In genomic region chr11:45043755-45044475, GRCh38 we compare ENCODE assay signal across 22 cellular contexts.
DNase-seq lines count a peak whose midpoint lies in the region; ATAC-seq and TF ChIP-seq lines count a peak whose summit lies in the region.
"Had no signal": no experiment of that assay in that cellular context is flagged by ENCODE, and none has a peak within 500 bp of the region (broad histone marks: within the 10 kb centered on the region; RNA-seq: fewer than 3 reads in every experiment).

No MANE protein-coding gene starts in this region.

- TF ChIP-seq CTCF in Calu3 (IDR thresholded peaks at IDR 0.05; ENCODE audit: unreplicated experiment): no peak

- peak overlapping the region; percentile 72 for H3K18ac ChIP-seq in neuronal stem cell (ENCODE audit: low read length)

- H3K9me3 ChIP-seq in BLaER1 treated with 17β-estradiol and CSF1 and Interleukin-3, amounts not matched to agents 10 nM and 100 nM (replicated peaks in 1 of 11): peaks cover 9 to 15% (median 11%) of the 10 kb centered on the region in 11 experiments
- H3K9me3 ChIP-seq in neuronal stem cell (replicated peaks in 1 of 2; ENCODE audit: control insufficient read depth in 2 of 2, insufficient read depth in 1 of 2, low read depth in 1 of 2, low read length in 2 of 2): peaks cover 0 to 4% of the 10 kb centered on the region in 2 donors

- H4K8ac ChIP-seq in neuronal stem cell (ENCODE audit: low read depth, low read length): no peak overlapping the region

- H3K27ac Mint-ChIP-seq in Calu3 (ENCODE audit: unreplicated experiment): no peak overlapping the region

- no peaks in the 10 kb centered on the region for H3K27me3 ChIP-seq in BLaER1 treated with 17β-estradiol and CSF1 and Interleukin-3, amounts not matched to agents 10 nM and 100 nM
- peaks cover 0 to 9% (median 0%) of the 10 kb centered on the region in 3 experiments for H3K27me3 ChIP-seq in neuronal stem cell (ENCODE audit: control insufficient read depth in 3 of 3, insufficient read depth in 3 of 3, low read depth in 1 of 3, low read length in 3 of 3)
- H3K27me3 ChIP-seq: MG63 had no signal

- H2BK15ac ChIP-seq in neuronal stem cell (ENCODE audit: low read length): no peak overlapping the region

- H4K20me1 ChIP-seq in BLaER1 treated with 17β-estradiol and CSF1 and Interleukin-3, amounts not matched to agents 10 nM and 100 nM: no peaks in the 10 kb centered on the region

- H3K27ac ChIP-seq in BLaER1 treated with 17β-estradiol and CSF1 and Interleukin-3, amounts not matched to agents 10 nM and 100 nM: peak overlapping the region in 6 of 11 experiments; percentile 17 to 91 (median 81); a peak in 6 of 22 replicates
- no peak overlapping the region for H3K27ac ChIP-seq in neuronal stem cell (replicated peaks; ENCODE audit: low read length)

- H3K4me1 Mint-ChIP-seq in Calu3 (ENCODE audit: low read depth, unreplicated experiment): peaks cover 11% of the 10 kb centered on the region

- H3K27me3 Mint-ChIP-seq in Calu3 (ENCODE audit: unreplicated experiment): peaks cover 57% of the 10 kb centered on the region
- H3K27me3 Mint-ChIP-seq: CD8-positive, alpha-beta memory T cell had no signal

- WGBS in neuronal stem cell (ENCODE audit: extremely low coverage in 2 of 2, insufficient read length in 2 of 2, insufficient replicate concordance in 1 of 2), 2 donors: no CpG with 5 or more reads among the region's 12 CpGs

- no peak overlapping the region for H3K4me3 ChIP-seq in BLaER1 treated with 17β-estradiol and CSF1 and Interleukin-3, amounts not matched to agents 10 nM and 100 nM
- no peak overlapping the region for H3K4me3 ChIP-seq in neuronal stem cell (ENCODE audit: low read length in 2 of 2)
- H3K4me3 ChIP-seq: MG63 had no signal

- H2BK120ac ChIP-seq in neuronal stem cell (ENCODE audit: low read depth, low read length): peak overlapping the region; percentile 1

- no peaks in the 10 kb centered on the region for H3K9me3 Mint-ChIP-seq in Calu3 (ENCODE audit: low read depth, unreplicated experiment)

- CTCF ChIA-PET in Calu3 (lab: Charles Lee): no interaction called here

- peak overlapping the region in 7 of 11 experiments; percentile 53 to 98 (median 93); a peak in 8 of 22 replicates for H3K4me2 ChIP-seq in BLaER1 treated with 17β-estradiol and CSF1 and Interleukin-3, amounts not matched to agents 10 nM and 100 nM
- no peak overlapping the region for H3K4me2 ChIP-seq in neuronal stem cell (ENCODE audit: insufficient read depth, low read length, poor library complexity, severe bottlenecking)

- DNase-seq in NCI-H1694 (lab: John Stamatoyannopoulos, UW): peak; percentile 23
- DNase-seq in SK-N-DZ (ENCODE audit: low spot score): peak; percentile 63
- no peak for DNase-seq in neuronal stem cell (ENCODE audit: low spot score)
- no peak for DNase-seq in left colon
- DNase-seq in A172 (ENCODE audit: low spot score): no peak
- no peak for DNase-seq in Calu3
- DNase-seq: ACHN; CD8-positive, alpha-beta memory T cell; GDM1; Kasumi-1; MG63; NCI-H1092; NCI-H1436 treated with DMSO at 0.1 percent for 48 hours; NCI-H2081; NCI-H2227 treated with DMSO at 0.1 percent for 48 hours; NCI-H524; NCI-H774; NK-92 treated with Interleukin-12 subunit alpha and Interleukin-12 subunit beta, amount 100 ng/mL, for 24 hours; SIG-M5 had no signal

- H4K91ac ChIP-seq in neuronal stem cell (ENCODE audit: low read depth, low read length, poor library complexity): no peak overlapping the region

- no peak overlapping the region for H3K4ac ChIP-seq in neuronal stem cell (ENCODE audit: low read length)

- no peak overlapping the region for H2BK12ac ChIP-seq in neuronal stem cell (ENCODE audit: low read length)

- no peaks in the 10 kb centered on the region for H3K79me1 ChIP-seq in neuronal stem cell (ENCODE audit: low read depth, low read length)

- BruUV-seq in Calu3 (replicated peaks; lab: Mats Ljungman, UMichigan): no TSS peak

- H2AK5ac ChIP-seq in neuronal stem cell (ENCODE audit: low read depth, low read length): peak overlapping the region; percentile 46

- H2BK5ac ChIP-seq in neuronal stem cell (ENCODE audit: low read length): no peak overlapping the region

- 0 out of 22 replicates have a peak, but pooled peaks cover 0 to under 1% (median 0%) of the 10 kb centered on the region in 11 experiments for H3K36me3 ChIP-seq in BLaER1 treated with 17β-estradiol and CSF1 and Interleukin-3, amounts not matched to agents 10 nM and 100 nM
- no peaks in the 10 kb centered on the region for H3K36me3 ChIP-seq in neuronal stem cell (replicated peaks in 1 of 2; ENCODE audit: control insufficient read depth in 2 of 2, insufficient read depth in 2 of 2, low read length in 2 of 2)
- H3K36me3 ChIP-seq: MG63 had no signal

- peaks cover 44 to 79% (median 75%) of the 10 kb centered on the region in 10 experiments for H3K4me1 ChIP-seq in BLaER1 treated with 17β-estradiol and CSF1 and Interleukin-3, amounts not matched to agents 10 nM and 100 nM
- H3K4me1 ChIP-seq in neuronal stem cell (ENCODE audit: control insufficient read depth in 2 of 2, insufficient read depth in 1 of 2, low read depth in 1 of 2, low read length in 2 of 2): peaks cover 0 to 13% of the 10 kb centered on the region in 2 donors

- H3K23ac ChIP-seq in neuronal stem cell (ENCODE audit: low read depth, low read length, poor library complexity): no peak overlapping the region

- H2AFZ ChIP-seq in neuronal stem cell (ENCODE audit: low read length): no peak overlapping the region

- H3K36me3 Mint-ChIP-seq in Calu3 (ENCODE audit: insufficient read depth, unreplicated experiment): no peaks in the 10 kb centered on the region
- H3K36me3 Mint-ChIP-seq: CD8-positive, alpha-beta memory T cell had no signal

- H3K4me3 Mint-ChIP-seq in Calu3 (ENCODE audit: low read depth, unreplicated experiment): no peak overlapping the region
- H3K4me3 Mint-ChIP-seq: CD8-positive, alpha-beta memory T cell had no signal

- intact Hi-C loops in left colon (cut with DNase I, micrococcal nuclease): no loop called here
- intact Hi-C loops in Calu3 (cut with micrococcal nuclease; ENCODE audit: unreplicated experiment): loop anchor here (10.0 kb wide), 1 partner anchor 89 kb away; the partner anchor contains the start of gene TP53I11

- H3K14ac ChIP-seq in neuronal stem cell (ENCODE audit: low read length): no peak overlapping the region

- no peak overlapping the region for H3K9ac ChIP-seq in BLaER1 treated with 17β-estradiol and CSF1 and Interleukin-3, amounts not matched to agents 10 nM and 100 nM
- no peak overlapping the region for H3K9ac ChIP-seq in neuronal stem cell (ENCODE audit: low read depth, low read length, poor library complexity)

- no peak for ATAC-seq in left colon
- ATAC-seq: HCT116, SK-N-SH treated with all-trans-retinoic acid at 6 μM for 48 hours had no signal

Comparison
In these comparisons a context has a peak if more than half of its experiments do, and no peak if none do; other contexts are left out.
1. DNase-seq: peak in NCI-H1694 (single experiment) and SK-N-DZ (single experiment); none in neuronal stem cell (single experiment), left colon (0 of 2), A172 (single experiment) and Calu3 (single experiment).